Comparison of ENCODE assay signal across 28 cellular contexts in genomic region chr11:80031014-80031565, GRCh38.
DNase-seq lines count a peak whose midpoint lies in the region; ATAC-seq and TF ChIP-seq lines count a peak whose summit lies in the region.
"Had no signal": no experiment of that assay in that cellular context is flagged by ENCODE, and none has a peak within 500 bp of the region (broad histone marks: within the 10 kb centered on the region; RNA-seq: fewer than 3 reads in every experiment).

No MANE protein-coding gene starts in this region.

- H3K4me3 Mint-ChIP-seq in progenitor cell of endocrine pancreas (ENCODE audit: low read depth), result no peak overlapping the region
- H3K4me3 Mint-ChIP-seq: activated T-helper 17 cell treated with anti-CD3 and anti-CD28 coated beads, Interleukin-2, amount 50 U/mL, for 72 hours; CD4-positive, alpha-beta T cell; central memory CD8-positive, alpha-beta T cell; dendritic cell treated with granulocyte-macrophage colony-stimulating factor and Interleukin-4, amounts not matched to agents 40 ng/mL and 50 ng/mL, for 4 days had no signal

- H3K4me1 Mint-ChIP-seq in progenitor cell of endocrine pancreas (ENCODE audit: low read depth), result peaks cover 28% of the 10 kb centered on the region
- H3K4me1 Mint-ChIP-seq: activated T-helper 17 cell treated with anti-CD3 and anti-CD28 coated beads, Interleukin-2, amount 50 U/mL, for 72 hours; central memory CD8-positive, alpha-beta T cell had no signal

- no peaks in the 10 kb centered on the region for H3K27me3 Mint-ChIP-seq in progenitor cell of endocrine pancreas
- H3K27me3 Mint-ChIP-seq: activated T-helper 17 cell treated with anti-CD3 and anti-CD28 coated beads, Interleukin-2, amount 50 U/mL, for 72 hours; CD4-positive, alpha-beta T cell; central memory CD8-positive, alpha-beta T cell; dendritic cell treated with granulocyte-macrophage colony-stimulating factor and Interleukin-4, amounts not matched to agents 40 ng/mL and 50 ng/mL, for 4 days had no signal

- in situ Hi-C loops in ACHN (cut with HindIII; ENCODE audit: low pct_ligation_motif_present, low pct_unique_long_range_greater_than_20kb, low sequenced_read_pairs), result no loop called here

- DNase-seq in ACHN, result peak; percentile 11
- peak; percentile 5 for DNase-seq in RPMI8226
- peak; percentile 68 for DNase-seq in kidney tubule cell (ENCODE audit: low spot score)
- DNase-seq in progenitor cell of endocrine pancreas (ENCODE audit: low spot score, unreplicated experiment), result no peak
- DNase-seq in NK-92 (lab: John Stamatoyannopoulos, UW; ENCODE audit: unreplicated experiment), result no peak
- DNase-seq in NCI-H345 treated with DMSO at 0.1 percent for 48 hours (lab: John Stamatoyannopoulos, UW; ENCODE audit: unreplicated experiment), result no peak
- no peak for DNase-seq in stimulated activated naive CD4-positive, alpha-beta T cell treated with Interleukin-2 at 50 U/mL for 16 hours (lab: John Stamatoyannopoulos, UW)
- DNase-seq: activated CD4-positive, alpha-beta T cell treated with anti-CD3 and anti-CD28 coated beads for 48 hours; activated naive CD4-positive, alpha-beta T cell treated with anti-CD3 and anti-CD28 coated beads, Interleukin-2, amount 50 U/mL, for 16 hours; body of pancreas; CD4-positive, alpha-beta T cell; EL; foreskin melanocyte; H7; KBM-7; left cardiac atrium; MG63; NCI-H1417; NCI-H2081; NCI-H226; posterior cingulate gyrus; stimulated activated CD4-positive, alpha-beta T cell treated with anti-CD3 and anti-CD28 coated beads, Interleukin-4, amount 100 ng/mL, for 24 hours; T-helper 9 cell; upper lobe of left lung had no signal

- peaks cover 2% of the 10 kb centered on the region for H3K9me3 Mint-ChIP-seq in progenitor cell of endocrine pancreas (ENCODE audit: low read depth)
- H3K9me3 Mint-ChIP-seq: CD4-positive, alpha-beta T cell; dendritic cell treated with granulocyte-macrophage colony-stimulating factor and Interleukin-4, amounts not matched to agents 40 ng/mL and 50 ng/mL, for 4 days had no signal

- TF ChIP-seq CTCF in progenitor cell of endocrine pancreas (IDR thresholded peaks at IDR 0.05; ENCODE audit: unreplicated experiment), result no peak

- H3K27ac Mint-ChIP-seq in progenitor cell of endocrine pancreas, result peak overlapping the region; percentile 26
- H3K27ac Mint-ChIP-seq: activated T-helper 17 cell treated with anti-CD3 and anti-CD28 coated beads, Interleukin-2, amount 50 U/mL, for 72 hours; CD4-positive, alpha-beta T cell; dendritic cell treated with granulocyte-macrophage colony-stimulating factor and Interleukin-4, amounts not matched to agents 40 ng/mL and 50 ng/mL, for 4 days had no signal

- no peaks in the 10 kb centered on the region for H3K36me3 Mint-ChIP-seq in progenitor cell of endocrine pancreas (ENCODE audit: insufficient read depth)

- ATAC-seq in HG03565 (IDR thresholded peaks at IDR 0.05; ENCODE audit: unreplicated experiment), result no peak
- ATAC-seq: activated T-helper 17 cell treated with anti-CD3 and anti-CD28 coated beads, Interleukin-2, amount 50 U/mL, for 72 hours; body of pancreas; left cardiac atrium had no signal

Comparison
In these comparisons a context has a peak if more than half of its experiments do, and no peak if none do; other contexts are left out.
1. DNase-seq: peak in ACHN (single experiment), RPMI8226 (single experiment) and kidney tubule cell (single experiment); none in progenitor cell of endocrine pancreas (single experiment), NK-92 (single experiment), NCI-H345 treated with DMSO at 0.1 percent for 48 hours (single experiment) and stimulated activated naive CD4-positive, alpha-beta T cell treated with Interleukin-2 at 50 U/mL for 16 hours (single experiment).